In the genomic region with DNA sequence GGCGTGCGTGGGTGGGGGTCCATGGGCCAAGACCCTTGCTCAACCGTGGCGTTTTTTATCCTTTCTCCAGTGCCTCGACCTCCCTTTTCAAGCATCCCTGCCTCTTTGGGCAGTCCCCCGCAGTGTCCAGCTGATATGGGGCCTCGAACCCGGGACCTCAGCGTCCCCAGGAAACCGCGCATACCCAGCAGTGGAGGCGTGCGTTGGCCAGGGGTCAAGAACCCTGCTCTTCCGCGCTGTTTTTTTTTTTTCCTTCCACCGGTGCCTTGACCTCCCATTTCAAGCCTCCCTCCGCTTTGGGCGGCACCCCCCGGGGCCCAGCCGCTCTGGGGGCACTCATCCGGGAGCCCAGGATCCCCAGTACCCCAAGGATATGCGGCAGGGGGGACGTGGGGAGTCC, we compare ENCODE assay signal across 20 cellular contexts.
DNase-seq lines count a peak whose midpoint lies in the region; ATAC-seq, FAIRE-seq and TF ChIP-seq lines count a peak whose summit lies in the region.
"Had no signal": no experiment of that assay in that cellular context is flagged by ENCODE, and none has a peak within 500 bp of the region (broad histone marks: within the 10 kb centered on the region; RNA-seq: fewer than 3 reads in every experiment).

No MANE protein-coding gene starts in this region.

- no peak overlapping the region for H3K4ac ChIP-seq in trophoblast cell (ENCODE audit: low read depth, low read length)

- 0 out of 2 replicates have a peak, but pooled peaks cover 12% of the 10 kb centered on the region for H3K4me1 ChIP-seq in PC-3 (ENCODE audit: insufficient read depth, low read length)
- no peaks in the 10 kb centered on the region for H3K4me1 ChIP-seq in trophoblast cell (ENCODE audit: control insufficient read depth in 1 of 2, insufficient read depth in 2 of 2, low read length in 2 of 2)
- no peaks in the 10 kb centered on the region for H3K4me1 ChIP-seq in GM23248 (ENCODE audit: insufficient read depth)

- H2AFZ ChIP-seq in PC-3 (ENCODE audit: low read length) (peak overlapping the region; percentile 57; the same call in 1 of the 2 replicates), trophoblast cell (ENCODE audit: insufficient read depth, low read length, poor library complexity) (no peak overlapping the region), GM23248 (no peak overlapping the region)
- H2AFZ ChIP-seq: GM23338 had no signal

- BruUV-seq in PC-3 (replicated peaks; lab: Mats Ljungman, UMichigan), result no TSS peak

- no peak overlapping the region for H4K12ac ChIP-seq in trophoblast cell (ENCODE audit: low read depth, low read length)

- no peak overlapping the region for H2AK5ac ChIP-seq in trophoblast cell (ENCODE audit: low read length)

- ATAC-seq in PC-3, result no peak
- no peak for ATAC-seq in HG03280 (IDR thresholded peaks at IDR 0.05; ENCODE audit: unreplicated experiment)
- ATAC-seq: GM12878, GM23338 had no signal

- H3K27me3 ChIP-seq in PC-3 (ENCODE audit: low read length) (no peaks in the 10 kb centered on the region), trophoblast cell (ENCODE audit: insufficient read depth, low read length) (peaks cover 2% of the 10 kb centered on the region), GM23248 (replicated peaks; ENCODE audit: insufficient read depth) (no peaks in the 10 kb centered on the region)

- H3K9me3 ChIP-seq in PC-3 (ENCODE audit: low read length) (no peaks in the 10 kb centered on the region), trophoblast cell (ENCODE audit: insufficient read depth, low read depth, low read length) (peaks cover 95% of the 10 kb centered on the region), GM23248 (ENCODE audit: low read depth) (no peaks in the 10 kb centered on the region)

- H3K14ac ChIP-seq in trophoblast cell (ENCODE audit: low read length), result no peak overlapping the region

- H2BK12ac ChIP-seq in trophoblast cell (ENCODE audit: low read length), result no peak overlapping the region

- in situ Hi-C loops in GM23248 (cut with MboI), result no loop called here

- no CpG with 5 or more reads among the region's 23 CpGs for WGBS in trophoblast cell (ENCODE audit: extremely low coverage, insufficient coverage, insufficient read length)
- 41 to 42% methylated on average over 20 to 23 of the region's 23 CpGs for WGBS in GM23248 (ENCODE audit: low coverage in 1 of 2, low lambda C conversion rate in 2 of 2, missing lambda C conversion rate in 2 of 2), 2 experiments

- H3F3A ChIP-seq in PC-3 (ENCODE audit: low read length, unreplicated experiment) (no peaks in the 10 kb centered on the region), GM23248 (ENCODE audit: insufficient read depth) (no peaks in the 10 kb centered on the region)

- no peak for TF ChIP-seq CTCF in 22Rv1 (IDR thresholded peaks at IDR 0.05)
- TF ChIP-seq CTCF in C4-2B (conservative IDR thresholded peaks at IDR 0.05), result no peak
- no peak for TF ChIP-seq CTCF in PC-3 (conservative IDR thresholded peaks at IDR 0.05; ENCODE audit: low read depth, low read length)

- H3K9me2 ChIP-seq in PC-3 (replicated peaks; ENCODE audit: low read length), result no peaks in the 10 kb centered on the region
- no peaks in the 10 kb centered on the region for H3K9me2 ChIP-seq in GM23248 (ENCODE audit: insufficient read depth)

- no peaks in the 10 kb centered on the region for H3K79me1 ChIP-seq in trophoblast cell (ENCODE audit: low read length)

- H3K79me2 ChIP-seq in PC-3 (ENCODE audit: low read length) (no peaks in the 10 kb centered on the region), trophoblast cell (ENCODE audit: control insufficient read depth, insufficient read depth, low read length, poor library complexity) (no peaks in the 10 kb centered on the region), GM23248 (ENCODE audit: insufficient read depth) (no peaks in the 10 kb centered on the region)

- POLR2A ChIA-PET in PC-3 (lab: Charles Lee; ENCODE audit: unreplicated experiment), result no interaction called here

- H3K36me3 ChIP-seq in PC-3 (ENCODE audit: low read depth, low read length) (no peaks in the 10 kb centered on the region), trophoblast cell (ENCODE audit: control insufficient read depth in 1 of 2, insufficient read depth in 2 of 2, low read length in 2 of 2) (no peaks in the 10 kb centered on the region), GM23248 (ENCODE audit: low read depth) (no peaks in the 10 kb centered on the region)

- no peak for FAIRE-seq in H54 (lab: Jason Lieb, UNC)
- FAIRE-seq: A204.1, GM12878, HTR-8/SVneo had no signal

- no peak for TF ChIP-seq POLR2A in H54 (IDR thresholded peaks at IDR 0.05; ENCODE audit: low read depth, low read length)

- peak overlapping the region; percentile 77 for H3K27ac ChIP-seq in 22Rv1
- peak overlapping the region; percentile 60; the same call in 1 of the 2 replicates for H3K27ac ChIP-seq in C4-2B
- H3K27ac ChIP-seq in PC-3 (ENCODE audit: low read length), result no peak overlapping the region
- H3K27ac ChIP-seq in trophoblast cell (ENCODE audit: low read depth, low read length), result no peak overlapping the region
- H3K27ac ChIP-seq in GM23248, result no peak overlapping the region

- H3K4me2 ChIP-seq in PC-3 (ENCODE audit: low read length), result peak overlapping the region; percentile 82
- H3K4me2 ChIP-seq in trophoblast cell (ENCODE audit: low read length), result no peak overlapping the region
- no peak overlapping the region for H3K4me2 ChIP-seq in GM23248 (ENCODE audit: unreplicated experiment)
- H3K4me2 ChIP-seq: GM23338 had no signal

- no peak overlapping the region for H2BK5ac ChIP-seq in trophoblast cell (ENCODE audit: low read depth, low read length, poor library complexity)

- DNase-seq in PC-3, result no peak
- no peak for DNase-seq in trophoblast cell
- DNase-seq in GM23248, result no peak
- DNase-seq in H54 (ENCODE audit: insufficient read length, low spot score), result no peak
- DNase-seq: AML-193; Calu3; CD4-positive, alpha-beta memory T cell; DND-41; EL; H7; HFFc6; IMR-90; KBM-7 had no signal

- H2BK120ac ChIP-seq in trophoblast cell (ENCODE audit: insufficient read depth, low read length, poor library complexity), result no peak overlapping the region

- H3K9ac ChIP-seq in PC-3 (ENCODE audit: low read length), result no peak overlapping the region
- no peak overlapping the region for H3K9ac ChIP-seq in trophoblast cell (ENCODE audit: low read length)
- H3K9ac ChIP-seq in GM23248, result no peak overlapping the region

- intact Hi-C loops in PC-3 (cut with micrococcal nuclease), result no loop called here

- H3K23ac ChIP-seq in trophoblast cell (ENCODE audit: low read length), result no peak overlapping the region

- H4K91ac ChIP-seq in trophoblast cell (ENCODE audit: low read depth, low read length), result no peak overlapping the region

- no peaks in the 10 kb centered on the region for H4K20me1 ChIP-seq in PC-3 (ENCODE audit: low read length)
- no peaks in the 10 kb centered on the region for H4K20me1 ChIP-seq in GM23248 (ENCODE audit: insufficient read depth)

- no peak overlapping the region for H4K8ac ChIP-seq in trophoblast cell (ENCODE audit: low read depth, low read length)

- CTCF ChIA-PET in PC-3 (lab: Charles Lee), result no interaction called here

- no peak overlapping the region; the same call in 1 of the 2 replicates for H3K4me3 ChIP-seq in PC-3 (ENCODE audit: low read length)
- peak overlapping the region; percentile 18 for H3K4me3 ChIP-seq in trophoblast cell (ENCODE audit: low read depth, low read length)
- no peak overlapping the region for H3K4me3 ChIP-seq in GM23248
- H3K4me3 ChIP-seq: GM12878, GM23338 had no signal

- no peak overlapping the region for H3K18ac ChIP-seq in trophoblast cell (ENCODE audit: low read length)

Comparison
In these comparisons a context has a peak if more than half of its experiments do, and no peak if none do; other contexts are left out.
1. H3K27ac ChIP-seq: peak in 22Rv1 (single experiment) and C4-2B (single experiment); none in PC-3 (single experiment), trophoblast cell (single experiment) and GM23248 (single experiment).